8 cellular contexts compared by ENCODE assay signal in genomic region chr10:123136806-123137642, GRCh38. TPM values are rescaled to one million over a fixed set of nuclear protein-coding genes. Genes with fewer than 3 reads are reported as not detected.
A peak's percentile ranks its signal among the peaks of the same experiment; 100 is the strongest.
DNase-seq lines count a peak whose midpoint lies in the region; ATAC-seq and TF ChIP-seq lines count a peak whose summit lies in the region.

No MANE protein-coding gene starts in this region.

- CTCF ChIA-PET in mammary epithelial cell (lab: Charles Lee; ENCODE audit: low non-redundant PET), result no interaction called here

- TF ChIP-seq CTCF in mammary epithelial cell (conservative IDR thresholded peaks at IDR 0.05 in 1 of 2, IDR thresholded peaks at IDR 0.05 in 1 of 2; ENCODE audit: extremely low read depth in 1 of 2, insufficient read depth in 1 of 2, low read depth in 1 of 2, low read length in 2 of 2) (no peak), neural crest cell (conservative IDR thresholded peaks at IDR 0.05) (no peak)

- peak overlapping the region; percentile 61 for H3K4me2 ChIP-seq in mammary epithelial cell (ENCODE audit: insufficient read depth, low read depth, low read length)

- no peaks in the 10 kb centered on the region for H3K9me3 ChIP-seq in mammary epithelial cell (replicated peaks; ENCODE audit: insufficient read depth, low read length)

- no peaks in the 10 kb centered on the region for H3K9me3 Mint-ChIP-seq in neural crest cell

- H3K27ac ChIP-seq in mammary epithelial cell (ENCODE audit: insufficient read depth, low read depth, low read length), result no peak overlapping the region

- no peak overlapping the region for H3K27ac Mint-ChIP-seq in neural crest cell (ENCODE audit: unreplicated experiment)

- peak overlapping the region; percentile 78 for H3K4me3 Mint-ChIP-seq in neural crest cell

- peaks cover 84% of the 10 kb centered on the region for H3K27me3 ChIP-seq in mammary epithelial cell (ENCODE audit: insufficient read depth, low read length)

- intact Hi-C loops in mammary epithelial cell (cut with micrococcal nuclease), result loop anchor here (5.0 kb wide), 2 partner anchors 135 to 1270 kb away; no protein-coding TSS in a partner anchor

- in situ Hi-C loops in KBM-7 (cut with MboI; ENCODE audit: low pct_unique_long_range_greater_than_20kb, low sequenced_read_pairs), result loop anchor here (25.0 kb wide), 1 partner anchor 425 kb away; no protein-coding TSS in a partner anchor
- in situ Hi-C loops in mammary epithelial cell (cut with MboI; ENCODE audit: low sequenced_read_pairs in 2 of 2), result loop anchor here (10.0 to 25.0 kb wide), 4 partner anchors 248 to 825 kb away; no protein-coding TSS in a partner anchor

- WGBS in mammary epithelial cell (ENCODE audit: low coverage, missing lambda C conversion rate), result 4% methylated on average over 9 of the region's 83 CpGs

- peaks cover 41% of the 10 kb centered on the region for H3K4me1 Mint-ChIP-seq in neural crest cell

- H2AFZ ChIP-seq in mammary epithelial cell (ENCODE audit: low read depth, low read length), result peak overlapping the region; percentile 19

- dilution Hi-C loops in mammary epithelial cell (cut with HindIII; ENCODE audit: low sequenced_read_pairs), result loop anchor here (10.0 to 25.0 kb wide), 2 partner anchors 425 to 828 kb away; no protein-coding TSS in a partner anchor

- no TSS peak for BruUV-seq in mammary epithelial cell (replicated peaks; lab: Mats Ljungman, UMichigan)

- H3K79me2 ChIP-seq in mammary epithelial cell (ENCODE audit: insufficient read depth, low read length), result no peaks in the 10 kb centered on the region

- H3K27me3 Mint-ChIP-seq in neural crest cell (ENCODE audit: low read depth), result peaks cover 96% of the 10 kb centered on the region

- ATAC-seq in GM18867 (IDR thresholded peaks at IDR 0.05; ENCODE audit: unreplicated experiment) (no peak), HG03025 (IDR thresholded peaks at IDR 0.05; ENCODE audit: low FRiP score, unreplicated experiment) (no peak)

- DNase-seq in EL, result peak; percentile 30
- DNase-seq in KBM-7, result peak; percentile 82
- peak; percentile 52 for DNase-seq in mammary epithelial cell
- DNase-seq in neural crest cell (ENCODE audit: low read depth, low spot score), result no peak
- no peak for DNase-seq in DMS79 (lab: John Stamatoyannopoulos, UW)
- no peak for DNase-seq in anterior cingulate cortex (lab: John Stamatoyannopoulos, UW)

- H3K36me3 Mint-ChIP-seq in neural crest cell (ENCODE audit: low read depth), result no peaks in the 10 kb centered on the region

- H3K4me1 ChIP-seq in mammary epithelial cell (ENCODE audit: insufficient read depth, low read length), result peaks cover 36% of the 10 kb centered on the region

- no peaks in the 10 kb centered on the region for H3K36me3 ChIP-seq in mammary epithelial cell (ENCODE audit: insufficient read depth, low read length)

- H3K4me3 ChIP-seq in mammary epithelial cell (replicated peaks in 1 of 3; ENCODE audit: insufficient read depth in 1 of 3, low read depth in 2 of 3, low read length in 3 of 3), result peak overlapping the region in 1 of 3 experiments; percentile 7

- no peak overlapping the region for H3K9ac ChIP-seq in mammary epithelial cell (ENCODE audit: insufficient read depth, low read length)

- no peaks in the 10 kb centered on the region for H4K20me1 ChIP-seq in mammary epithelial cell (ENCODE audit: insufficient read depth, low read length)

RNA-seq across cellular contexts. Expression of gene HMX3, which starts 1.3 kb away (rescaled TPM):
- total RNA-seq in mammary epithelial cell (under 1 TPM in 1 of 2 donors, not detected in 1; 0.26 TPM), neural crest cell (not detected in 2 replicates)
- not detected for polyA plus RNA-seq in mammary epithelial cell
- not detected for polyA minus RNA-seq in mammary epithelial cell

RNA-seq across cellular contexts. Expression of gene HMX2, which starts 10.9 kb away (rescaled TPM):
- not detected for total RNA-seq in mammary epithelial cell
- not detected for polyA plus RNA-seq in mammary epithelial cell
- polyA minus RNA-seq in mammary epithelial cell, result not detected
- total RNA-seq in neural crest cell, result not detected in 2 replicates

RNA-seq across cellular contexts. Expression of gene BUB3, which starts 17.2 kb away (rescaled TPM):
- total RNA-seq in mammary epithelial cell (100 to 1,000 TPM; 137 to 158 TPM), neural crest cell (171 and 182 TPM in 2 replicates)
- polyA plus RNA-seq in mammary epithelial cell, result 237 TPM
- polyA minus RNA-seq in mammary epithelial cell, result 253 TPM

Comparison
In these comparisons a context has a peak if more than half of its experiments do, and no peak if none do; other contexts are left out.
1. DNase-seq: peak in EL (single experiment), KBM-7 (single experiment) and mammary epithelial cell (single experiment); none in neural crest cell (single experiment), DMS79 (single experiment) and anterior cingulate cortex (0 of 58).